8 cellular contexts compared by ENCODE assay signal in genomic region chr15:82647835-82648256, GRCh38. TPM values are rescaled to one million over a fixed set of nuclear protein-coding genes. Genes with fewer than 3 reads are reported as not detected.
DNase-seq lines count a peak whose midpoint lies in the region; ATAC-seq lines count a peak whose summit lies in the region.

No MANE protein-coding gene starts in this region.

- ATAC-seq in Right ventricle myocardium inferior (peak; percentile 29), left cardiac atrium (peak; percentile 54 to 57), GM19328 (IDR thresholded peaks at IDR 0.05; ENCODE audit: unreplicated experiment) (no peak)

- no peak for DNase-seq in Right ventricle myocardium inferior (ENCODE audit: missing footprints)
- DNase-seq in cardiac septum (ENCODE audit: low spot score): no peak
- peak; percentile 50 to 68 for DNase-seq in activated T-cell treated with anti-CD3 and anti-CD28 coated beads, Interleukin-2, amount 50 U/mL, for 48 hours
- no peak for DNase-seq in left cardiac atrium
- no peak for DNase-seq in NCI-H187 treated with DMSO at 0.1 percent for 48 hours (lab: John Stamatoyannopoulos, UW)
- no peak for DNase-seq in RKO (ENCODE audit: low spot score)

- peaks cover 58% of the 10 kb centered on the region for H3K27me3 ChIP-seq in skeletal muscle satellite cell (ENCODE audit: control insufficient read depth, insufficient read depth, low read length)

- intact Hi-C loops in Right ventricle myocardium inferior (cut with DNase I): no loop called here
- intact Hi-C loops in cardiac septum (cut with DNase I): no loop called here
- intact Hi-C loops in left cardiac atrium (cut with DNase I): no loop called here

- peak overlapping the region; percentile 56 for H3K9ac ChIP-seq in skeletal muscle satellite cell (ENCODE audit: low read depth, low read length)

- peak overlapping the region; percentile 87 for H3K4me2 ChIP-seq in skeletal muscle satellite cell (ENCODE audit: low read length)

- H3K4me3 ChIP-seq in skeletal muscle satellite cell (ENCODE audit: low read length): peak overlapping the region; percentile 71

- H3K36me3 ChIP-seq in skeletal muscle satellite cell (ENCODE audit: insufficient read depth, low read length): no peaks in the 10 kb centered on the region

- H3K4me1 ChIP-seq in skeletal muscle satellite cell (ENCODE audit: control insufficient read depth, insufficient read depth, low read length): peaks cover 6% of the 10 kb centered on the region

- H3K9me3 ChIP-seq in skeletal muscle satellite cell (replicated peaks; ENCODE audit: low read length): peaks cover 4% of the 10 kb centered on the region

RNA-seq across cellular contexts. Expression of gene CPEB1, which starts 0.7 kb away (rescaled TPM):
- 1.9 TPM for total RNA-seq in Right ventricle myocardium inferior
- 3.1 TPM for total RNA-seq in cardiac septum
- 1 to 10 TPM; 1.8 to 3.1 TPM for total RNA-seq in left cardiac atrium
- total RNA-seq in skeletal muscle satellite cell (2012; rRNA removed): 7.1 and 13.5 TPM in 2 replicates

Comparison
In these comparisons a context has a peak if more than half of its experiments do, and no peak if none do; other contexts are left out.
1. DNase-seq: peak in activated T-cell treated with anti-CD3 and anti-CD28 coated beads, Interleukin-2, amount 50 U/mL, for 48 hours (2 of 2); none in Right ventricle myocardium inferior (single experiment), cardiac septum (single experiment), left cardiac atrium (single experiment), NCI-H187 treated with DMSO at 0.1 percent for 48 hours (single experiment) and RKO (single experiment).